ENCODE assay signal across 9 cellular contexts in the genomic region with DNA sequence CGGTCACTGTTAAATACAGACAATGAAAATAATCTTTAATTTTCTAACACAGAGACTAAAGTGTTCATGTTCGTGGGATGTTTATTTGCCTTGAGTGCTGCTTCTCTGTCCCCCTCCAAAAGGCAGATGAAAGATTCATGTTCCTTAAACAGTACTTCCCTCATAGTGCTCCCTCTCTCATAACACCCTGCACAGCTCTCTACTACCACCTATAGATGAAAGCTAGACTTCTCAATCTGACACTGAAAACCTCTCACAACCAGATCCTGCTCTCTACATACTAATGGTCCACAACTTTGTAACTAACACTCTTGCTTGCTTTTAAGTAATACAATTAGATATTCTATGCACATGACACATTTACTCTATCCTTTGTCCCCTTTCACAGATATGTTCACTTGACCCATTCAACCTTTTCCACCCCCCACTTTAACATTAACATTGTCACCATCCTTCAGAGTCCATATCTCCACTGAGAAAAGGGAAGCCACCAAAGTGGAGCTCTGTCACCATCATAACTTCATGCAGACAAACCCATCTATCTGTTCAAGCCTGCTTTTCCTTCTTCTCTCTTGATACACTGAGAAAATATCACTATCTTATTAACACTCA.
DNase-seq lines count a peak whose midpoint lies in the region; ATAC-seq, FAIRE-seq and TF ChIP-seq lines count a peak whose summit lies in the region.
"Had no signal": no experiment of that assay in that cellular context is flagged by ENCODE, and none has a peak within 500 bp of the region (broad histone marks: within the 10 kb centered on the region; RNA-seq: fewer than 3 reads in every experiment).

No MANE protein-coding gene starts in this region.

- ATAC-seq in IMR-90 (ENCODE audit: low read depth) (peak; percentile 71), GM19452 (IDR thresholded peaks at IDR 0.05; ENCODE audit: unreplicated experiment) (no peak)

- WGBS in IMR-90 (ENCODE audit: extremely low coverage in 2 of 2, insufficient read length in 1 of 2), 2 experiments, result no CpG with 5 or more reads among the region's 2 CpGs

- no peak overlapping the region for H3K4me3 ChIP-seq in IMR-90 (ENCODE audit: insufficient read depth, low read depth, low read length)
- H3K4me3 ChIP-seq: SJCRH30 had no signal

- H3K27ac ChIP-seq in IMR-90 (ENCODE audit: insufficient read depth, low read length) (no peak overlapping the region), VCaP (no peak overlapping the region)
- H3K27ac ChIP-seq: SJCRH30 had no signal

- H4K91ac ChIP-seq in IMR-90 (ENCODE audit: insufficient read depth, low read depth, low read length), result no peak overlapping the region

- BruUV-seq in IMR-90 (replicated peaks; lab: Mats Ljungman, UMichigan), result no TSS peak

- no peak overlapping the region for H3K56ac ChIP-seq in IMR-90 (ENCODE audit: extremely low read depth, insufficient read depth, low read length)

- no peak overlapping the region for H3K18ac ChIP-seq in IMR-90 (ENCODE audit: low read depth, low read length)

- H2AK9ac ChIP-seq in IMR-90 (replicated peaks; ENCODE audit: low read depth, low read length, poor library complexity), result no peak overlapping the region

- FAIRE-seq in D721Med (lab: Jason Lieb, UNC), result peak; percentile 38

- H2AFZ ChIP-seq in IMR-90 (replicated peaks; ENCODE audit: low read length, poor library complexity), result no peak overlapping the region

- dilution Hi-C loops in IMR-90 (cut with HindIII; ENCODE audit: low sequenced_read_pairs, unreplicated experiment), result no loop called here

- no peaks in the 10 kb centered on the region; the same call in 1 of the 2 replicates for H3K9me3 ChIP-seq in IMR-90 (ENCODE audit: control insufficient read depth, insufficient read depth, low read length)
- H3K9me3 ChIP-seq: SJCRH30 had no signal

- H2BK15ac ChIP-seq in IMR-90 (ENCODE audit: low read depth, low read length), result no peak overlapping the region

- intact Hi-C loops in IMR-90 (cut with micrococcal nuclease), result loop anchor here (10.0 kb wide), 1 partner anchor 1499 kb away; no protein-coding TSS in a partner anchor

- in situ Hi-C loops in IMR-90 (cut with MboI; ENCODE audit: low sequenced_read_pairs), result no loop called here

- H2AK5ac ChIP-seq in IMR-90 (ENCODE audit: low read depth, low read length), result no peak overlapping the region

- peak; percentile 50 for TF ChIP-seq RAD21 in IMR-90 (IDR thresholded peaks at IDR 0.05; ENCODE audit: low read length)

- H3K9ac ChIP-seq in IMR-90 (ENCODE audit: low read depth, low read length), result no peak overlapping the region

- POLR2A ChIA-PET in IMR-90 (lab: Charles Lee; ENCODE audit: unreplicated experiment), result no interaction called here

- no peak overlapping the region for H2BK20ac ChIP-seq in IMR-90 (ENCODE audit: low read depth, low read length)

- no peaks in the 10 kb centered on the region for H3K4me1 ChIP-seq in IMR-90 (ENCODE audit: control insufficient read depth, insufficient read depth, low read length)
- H3K4me1 ChIP-seq: SJCRH30 had no signal

- CTCF ChIA-PET in IMR-90 (lab: Yijun Ruan, JAX), result no interaction called here

- no peaks in the 10 kb centered on the region for H4K20me1 ChIP-seq in IMR-90 (ENCODE audit: insufficient read depth, low read length)

- H4K8ac ChIP-seq in IMR-90 (ENCODE audit: low read depth in 2 of 2, low read length in 2 of 2), result no peak overlapping the region

- H3K9me1 ChIP-seq in IMR-90 (ENCODE audit: insufficient read depth, low read length), result no peaks in the 10 kb centered on the region

- TF ChIP-seq CTCF in D721Med (IDR thresholded peaks at IDR 0.05; ENCODE audit: insufficient read depth, missing control alignments) (peak; percentile 44), GM20000 (IDR thresholded peaks at IDR 0.05; ENCODE audit: extremely low read depth, missing control alignments) (peak; percentile 28), IMR-90 (conservative IDR thresholded peaks at IDR 0.05; ENCODE audit: low read depth, low read length) (peak; percentile 38), VCaP (conservative IDR thresholded peaks at IDR 0.05) (peak; percentile 96)

- no peaks in the 10 kb centered on the region for H3K27me3 ChIP-seq in IMR-90 (ENCODE audit: control insufficient read depth, insufficient read depth, low read length)
- H3K27me3 ChIP-seq: SJCRH30 had no signal

- no peak overlapping the region for H3K14ac ChIP-seq in IMR-90 (replicated peaks; ENCODE audit: low read depth, low read length)

- no peak overlapping the region for H2BK120ac ChIP-seq in IMR-90 (ENCODE audit: low read depth, low read length)

- no peak overlapping the region for H2BK5ac ChIP-seq in IMR-90 (ENCODE audit: low read depth, low read length, poor library complexity, severe bottlenecking)

- H3K4ac ChIP-seq in IMR-90 (ENCODE audit: low read depth, low read length), result no peak overlapping the region

- no peak for DNase-seq in D721Med (ENCODE audit: insufficient read length, low spot score)
- no peak for DNase-seq in GM20000 (ENCODE audit: low spot score)
- DNase-seq in IMR-90, result peak; percentile 6
- peak; percentile 48 for DNase-seq in iPS-NIHi11 (ENCODE audit: low spot score)
- DNase-seq in 8988T, result no peak
- no peak for DNase-seq in stimulated activated CD4-positive, alpha-beta T cell treated with anti-CD3 and anti-CD28 coated beads, Interleukin-4, amount 100 ng/mL, for 1 hour

- H3K23ac ChIP-seq in IMR-90 (ENCODE audit: low read depth, low read length), result no peak overlapping the region

- no peaks in the 10 kb centered on the region for H3K36me3 ChIP-seq in IMR-90 (ENCODE audit: control insufficient read depth, insufficient read depth, low read length)
- H3K36me3 ChIP-seq: SJCRH30 had no signal

- no peak for TF ChIP-seq POLR2A in IMR-90 (IDR thresholded peaks at IDR 0.05; ENCODE audit: low read depth, low read length)

- H4K5ac ChIP-seq in IMR-90 (ENCODE audit: low read depth, low read length), result no peak overlapping the region

- no peaks in the 10 kb centered on the region for H3K79me1 ChIP-seq in IMR-90 (ENCODE audit: low read depth in 1 of 2, low read length in 2 of 2)

- H3K4me2 ChIP-seq in IMR-90 (ENCODE audit: low read depth, low read length), result no peak overlapping the region

TF ChIP-seq in IMR-90, 13 proteins besides CTCF, POLR2A, EP300 and RAD21:
- TF ChIP-seq BHLHE40 (IDR thresholded peaks at IDR 0.05; ENCODE audit: low read depth, low read length), result no peak
- no peak for TF ChIP-seq ELK1 (IDR thresholded peaks at IDR 0.05; ENCODE audit: borderline replicate concordance, low read depth, low read length)
- TF ChIP-seq SMC3 (IDR thresholded peaks at IDR 0.05; ENCODE audit: low read depth, low read length), result no peak
- no peak for TF ChIP-seq FOS (IDR thresholded peaks at IDR 0.05; ENCODE audit: low read depth, low read length)
- TF ChIP-seq NFE2L2 (IDR thresholded peaks at IDR 0.05; ENCODE audit: low read depth, low read length), result no peak
- TF ChIP-seq CEBPB (IDR thresholded peaks at IDR 0.05; ENCODE audit: low read depth, low read length), result no peak
- TF ChIP-seq RFX5 (IDR thresholded peaks at IDR 0.05; ENCODE audit: low read depth, low read length), result no peak
- TF ChIP-seq RCOR1 (IDR thresholded peaks at IDR 0.05; ENCODE audit: insufficient replicate concordance, low read length), result no peak
- TF ChIP-seq CHD1 (IDR thresholded peaks at IDR 0.05; ENCODE audit: low read depth, low read length), result no peak
- no peak for TF ChIP-seq MXI1 (IDR thresholded peaks at IDR 0.05; ENCODE audit: borderline replicate concordance, low read depth, low read length)
- TF ChIP-seq USF2 (IDR thresholded peaks at IDR 0.05; ENCODE audit: low read depth, low read length), result no peak
- no peak for TF ChIP-seq MAFK (IDR thresholded peaks at IDR 0.05; ENCODE audit: low read depth, low read length)

Comparison
In these comparisons a context has a peak if more than half of its experiments do, and no peak if none do; other contexts are left out.
1. DNase-seq: peak in IMR-90 (single experiment) and iPS-NIHi11 (single experiment); none in D721Med (single experiment), GM20000 (single experiment), 8988T (single experiment) and stimulated activated CD4-positive, alpha-beta T cell treated with anti-CD3 and anti-CD28 coated beads, Interleukin-4, amount 100 ng/mL, for 1 hour (single experiment).
2. CTCF ChIP-seq: peak in every context shown above with its lines; median percentile 96 in VCaP; 44 in D721Med; 38 in IMR-90; 28 in GM20000.